Comparison of ENCODE assay signal across 1 cellular context in genomic region chr20:58595167-58595566, GRCh38.
TF ChIP-seq lines count a peak whose summit lies in the region.

No MANE protein-coding gene starts in this region.

TF ChIP-seq in HepG2, 621 proteins besides CTCF, POLR2A, EP300 and RAD21 (continued from another document):
- TF ChIP-seq PRDM15 (CRISPR knock-in tag; IDR thresholded peaks at IDR 0.05) (no peak), ZNF430 (CRISPR knock-in tag; IDR thresholded peaks at IDR 0.05) (no peak), SRF (IDR thresholded peaks at IDR 0.05; ENCODE audit: low read depth, low read length) (no peak), AKAP8 (CRISPR knock-in tag; IDR thresholded peaks at IDR 0.05) (no peak), THRA (CRISPR knock-in tag; IDR thresholded peaks at IDR 0.05; ENCODE audit: borderline replicate concordance) (no peak), BCL3 (CRISPR knock-in tag; IDR thresholded peaks at IDR 0.05) (no peak), NCOA2 (CRISPR knock-in tag; IDR thresholded peaks at IDR 0.05) (no peak)
